Comparison of ENCODE assay signal across 1 cellular context in the genomic region with DNA sequence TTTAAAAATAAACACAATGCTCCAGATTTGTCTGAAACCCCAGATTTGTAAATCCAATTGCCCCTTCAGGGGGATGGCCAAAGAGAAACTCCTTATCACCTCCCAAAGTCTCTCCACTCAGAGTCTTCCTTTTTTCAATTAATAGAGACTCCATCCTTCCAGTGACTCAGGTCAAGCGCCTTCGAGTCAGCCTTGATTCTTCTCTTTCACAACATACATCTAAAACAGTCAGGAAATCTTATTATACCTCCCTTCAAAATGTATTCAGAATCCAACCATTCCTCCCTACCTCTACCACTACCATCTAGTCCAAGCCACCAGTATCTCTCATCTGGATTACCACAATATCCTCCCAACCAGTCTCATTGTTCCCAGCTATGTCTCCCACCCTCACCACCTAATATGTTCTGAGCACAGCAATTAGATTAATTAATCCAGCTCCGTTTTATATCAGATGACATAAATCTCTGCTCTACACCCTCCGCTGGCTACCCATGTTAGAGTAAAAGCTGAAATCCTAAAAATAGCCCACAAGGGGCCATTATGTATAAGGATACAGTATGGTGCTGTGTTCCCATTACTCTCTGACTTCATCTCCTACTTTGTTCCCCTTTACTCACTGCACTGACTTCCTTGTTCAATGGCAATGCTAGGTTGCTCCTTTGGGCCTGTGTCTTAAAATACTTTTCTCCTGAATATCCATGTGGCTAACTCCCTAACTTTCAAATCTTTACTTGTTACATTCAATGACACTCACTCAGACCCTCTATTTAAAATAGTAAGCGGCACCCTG.
TF ChIP-seq lines count a peak whose summit lies in the region.

No MANE protein-coding gene starts in this region.

TF ChIP-seq in SK-N-SH, 30 proteins besides CTCF, POLR2A, EP300 and RAD21 (continued from another document):
- TF ChIP-seq GATA2 (CRISPR knock-in tag; IDR thresholded peaks at IDR 0.05) (no peak), CHD2 (IDR thresholded peaks at IDR 0.05; ENCODE audit: low read length, partially characterized antibody) (no peak), RCOR1 (IDR thresholded peaks at IDR 0.05; ENCODE audit: low read length) (no peak), RFX5 (IDR thresholded peaks at IDR 0.05; ENCODE audit: low read length) (no peak), FOSL2 (IDR thresholded peaks at IDR 0.05; ENCODE audit: borderline replicate concordance, low read depth) (no peak), JUND (IDR thresholded peaks at IDR 0.05) (no peak), TAF1 (IDR thresholded peaks at IDR 0.05; ENCODE audit: borderline replicate concordance, low read depth, low read length) (no peak), ELF1 (IDR thresholded peaks at IDR 0.05) (no peak), SIN3A (IDR thresholded peaks at IDR 0.05; ENCODE audit: borderline replicate concordance, low read depth, low read length) (no peak), NRF1 (IDR thresholded peaks at IDR 0.05; ENCODE audit: low read depth, low read length) (no peak)
- TF ChIP-seq, protein P1, sequence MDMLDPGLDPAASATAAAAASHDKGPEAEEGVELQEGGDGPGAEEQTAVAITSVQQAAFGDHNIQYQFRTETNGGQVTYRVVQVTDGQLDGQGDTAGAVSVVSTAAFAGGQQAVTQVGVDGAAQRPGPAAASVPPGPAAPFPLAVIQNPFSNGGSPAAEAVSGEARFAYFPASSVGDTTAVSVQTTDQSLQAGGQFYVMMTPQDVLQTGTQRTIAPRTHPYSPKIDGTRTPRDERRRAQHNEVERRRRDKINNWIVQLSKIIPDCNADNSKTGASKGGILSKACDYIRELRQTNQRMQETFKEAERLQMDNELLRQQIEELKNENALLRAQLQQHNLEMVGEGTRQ (IDR thresholded peaks at IDR 0.05; ENCODE audit: borderline replicate concordance, low read depth, low read length): no peak
- TF ChIP-seq, protein P2, sequence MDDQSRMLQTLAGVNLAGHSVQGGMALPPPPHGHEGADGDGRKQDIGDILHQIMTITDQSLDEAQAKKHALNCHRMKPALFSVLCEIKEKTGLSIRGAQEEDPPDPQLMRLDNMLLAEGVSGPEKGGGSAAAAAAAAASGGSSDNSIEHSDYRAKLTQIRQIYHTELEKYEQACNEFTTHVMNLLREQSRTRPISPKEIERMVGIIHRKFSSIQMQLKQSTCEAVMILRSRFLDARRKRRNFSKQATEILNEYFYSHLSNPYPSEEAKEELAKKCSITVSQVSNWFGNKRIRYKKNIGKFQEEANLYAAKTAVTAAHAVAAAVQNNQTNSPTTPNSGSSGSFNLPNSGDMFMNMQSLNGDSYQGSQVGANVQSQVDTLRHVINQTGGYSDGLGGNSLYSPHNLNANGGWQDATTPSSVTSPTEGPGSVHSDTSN (IDR thresholded peaks at IDR 0.05): no peak
